In genomic region chr5:179530069-179530998, GRCh38 we compare ENCODE assay signal across 8 cellular contexts. TPM values are rescaled to one million over a fixed set of nuclear protein-coding genes. Genes with fewer than 3 reads are reported as not detected.
DNase-seq lines count a peak whose midpoint lies in the region; ATAC-seq, FAIRE-seq and TF ChIP-seq lines count a peak whose summit lies in the region.

No MANE protein-coding gene starts in this region.

- TF ChIP-seq POLR2A in GM12891 (IDR thresholded peaks at IDR 0.05; ENCODE audit: low read depth, low read length): no peak
- no peak for TF ChIP-seq POLR2A in HepG2 (IDR thresholded peaks at IDR 0.05; ENCODE audit: insufficient read depth in 1 of 2, low read depth in 2 of 2, low read length in 2 of 2)

- H3K9me3 ChIP-seq in HepG2 (ENCODE audit: low read length): no peaks in the 10 kb centered on the region

- H3K4me3 Mint-ChIP-seq in WTC11: peak overlapping the region; percentile 54
- H3K4me3 Mint-ChIP-seq in central memory CD8-positive, alpha-beta T cell: peak overlapping the region; percentile 54

- DNase-seq in GM12891 (ENCODE audit: insufficient read length, low spot score): peak; percentile 72
- peak; percentile 78 for DNase-seq in WTC11 (ENCODE audit: low spot score)
- peak; percentile 40 to 41 for DNase-seq in central memory CD8-positive, alpha-beta T cell (ENCODE audit: low spot score in 2 of 2)
- no peak for DNase-seq in HepG2 (ENCODE audit: low spot score)
- peak; percentile 49 to 51 for DNase-seq in stimulated activated CD4-positive, alpha-beta T cell treated with anti-CD3 and anti-CD28 coated beads, Interleukin-4, amount 100 ng/mL, for 48 hours (ENCODE audit: low read depth in 2 of 2)
- no peak for DNase-seq in SKM-1 treated with dmso at 0.1 percent for 144 hours (lab: John Stamatoyannopoulos, UW; ENCODE audit: unreplicated experiment)
- no peak for DNase-seq in DMS53 treated with DMSO at 0.1 percent for 48 hours (lab: John Stamatoyannopoulos, UW; ENCODE audit: unreplicated experiment)

- 0 out of 2 replicates have a peak, but pooled peaks have one; percentile 31 for TF ChIP-seq RAD21 in HepG2 (CRISPR knock-in tag; IDR thresholded peaks at IDR 0.05)

- no peaks in the 10 kb centered on the region for H3K36me3 Mint-ChIP-seq in WTC11
- no peaks in the 10 kb centered on the region for H3K36me3 Mint-ChIP-seq in central memory CD8-positive, alpha-beta T cell (ENCODE audit: insufficient read depth)

- H2AFZ ChIP-seq in HepG2 (ENCODE audit: low read length): no peak overlapping the region

- H4K20me1 ChIP-seq in HepG2 (ENCODE audit: insufficient read depth, low read length): no peaks in the 10 kb centered on the region

- peaks cover 0 to 7% of the 10 kb centered on the region in 2 experiments; a peak in 1 of 5 replicates for H3K27me3 ChIP-seq in HepG2 (ENCODE audit: control insufficient read depth in 1 of 2, insufficient read depth in 2 of 2, low read length in 2 of 2)

- ATAC-seq in HG02870 (IDR thresholded peaks at IDR 0.05; ENCODE audit: unreplicated experiment) (peak; percentile 51), WTC11 (peak; percentile 89), HepG2 (peak; percentile 95)
- peak; percentile 82 for ATAC-seq in central memory CD8-positive, alpha-beta T cell (replicated peaks; ENCODE audit: extremely low read depth, poor library complexity, severe bottlenecking)

- peak overlapping the region in 1 of 3 experiments; percentile 33; a peak in 1 of 6 replicates for H3K4me3 ChIP-seq in HepG2 (replicated peaks in 1 of 3; ENCODE audit: insufficient read depth in 1 of 3, low read depth in 2 of 3, low read length in 3 of 3)

- H3K4me2 ChIP-seq in HepG2 (ENCODE audit: low read depth, low read length): peak overlapping the region; percentile 43

- no peaks in the 10 kb centered on the region for H3K36me3 ChIP-seq in HepG2 (replicated peaks in 1 of 2; ENCODE audit: control insufficient read depth in 1 of 2, insufficient read depth in 2 of 2, low read length in 2 of 2)

- peaks cover 14% of the 10 kb centered on the region for H3K4me1 ChIP-seq in HepG2 (ENCODE audit: insufficient read depth, low read length)

- no peak overlapping the region for H3K27ac Mint-ChIP-seq in WTC11
- H3K27ac Mint-ChIP-seq in central memory CD8-positive, alpha-beta T cell (ENCODE audit: low read depth): no peak overlapping the region

- no peak overlapping the region for H3K9ac ChIP-seq in HepG2 (ENCODE audit: insufficient read depth, low read depth, low read length)

- peaks cover 7% of the 10 kb centered on the region; the same call in 1 of the 2 replicates for H3K27me3 Mint-ChIP-seq in WTC11 (ENCODE audit: low read depth)
- H3K27me3 Mint-ChIP-seq in central memory CD8-positive, alpha-beta T cell: no peaks in the 10 kb centered on the region

- TF ChIP-seq EP300 in HepG2 (IDR thresholded peaks at IDR 0.05; ENCODE audit: low read depth in 2 of 2, low read length in 2 of 2) (no peak), HepG2 (CRISPR knock-in tag; IDR thresholded peaks at IDR 0.05; ENCODE audit: borderline replicate concordance) (no peak)

- peak; percentile 89 for FAIRE-seq in GM12891 (lab: Jason Lieb, UNC)
- FAIRE-seq in HepG2 (lab: Jason Lieb, UNC): no peak

- no peaks in the 10 kb centered on the region for H3K4me1 Mint-ChIP-seq in WTC11
- no peaks in the 10 kb centered on the region for H3K4me1 Mint-ChIP-seq in central memory CD8-positive, alpha-beta T cell

- intact Hi-C loops in HepG2 (cut with micrococcal nuclease; ENCODE audit: unreplicated experiment): no loop called here

- no peaks in the 10 kb centered on the region for H3K79me2 ChIP-seq in HepG2 (ENCODE audit: insufficient read depth, low read length)

- no peak for TF ChIP-seq CTCF in WTC11 (IDR thresholded peaks at IDR 0.05)
- peak; percentile 70 for TF ChIP-seq CTCF in HepG2 (CRISPR knock-in tag; IDR thresholded peaks at IDR 0.05)

- in situ Hi-C loops in HepG2 (cut with HindIII; ENCODE audit: extremely low pct_ligation_motif_present, low pct_unique_long_range_greater_than_20kb): no loop called here

- BruUV-seq in HepG2 (replicated peaks; lab: Mats Ljungman, UMichigan): no TSS peak

- CTCF ChIA-PET in WTC11 (lab: Charles Lee) (interaction anchor here (0.5 to 1.2 kb wide), 5 partner anchors 10 to 233 kb away, joined by 3 to 4 read pairs (median 3); partner anchors contain the start of gene RUFY1), HepG2 (lab: Yijun Ruan, JAX; ENCODE audit: low intra/inter-chr PET ratio, low total read pairs) (no interaction called here)

- 59% methylated on average over 42 of the region's 65 CpGs for WGBS in HepG2 (ENCODE audit: low lambda C conversion rate)

- POLR2A ChIA-PET in WTC11 (lab: Charles Lee): no interaction called here
- POLR2A ChIA-PET in HepG2 (lab: Yijun Ruan, JAX): no interaction called here

- no peaks in the 10 kb centered on the region for H3K9me3 Mint-ChIP-seq in WTC11
- no peaks in the 10 kb centered on the region for H3K9me3 Mint-ChIP-seq in central memory CD8-positive, alpha-beta T cell

- H3K27ac ChIP-seq in HepG2 (ENCODE audit: extremely low read length, insufficient read depth, low read length): no peak overlapping the region

TF ChIP-seq in GM12891, 5 proteins besides CTCF, POLR2A, EP300 and RAD21:
- peak; percentile 18; the same call in 1 of the 2 replicates for TF ChIP-seq POLR2AphosphoS5 (IDR thresholded peaks at IDR 0.05; ENCODE audit: low read depth, low read length)
- no peak for TF ChIP-seq SPI1 (IDR thresholded peaks at IDR 0.05; ENCODE audit: low read depth, low read length)
- peak; percentile 7 for TF ChIP-seq PAX5 (IDR thresholded peaks at IDR 0.05; ENCODE audit: insufficient read depth, low read length, severe bottlenecking)
- 0 out of 2 replicates have a peak, but pooled peaks have one; percentile 12 for TF ChIP-seq POU2F2 (IDR thresholded peaks at IDR 0.05; ENCODE audit: low read depth, low read length)

TF ChIP-seq in WTC11, 78 proteins besides CTCF, POLR2A, EP300 and RAD21 (continues in another document):
- 0 out of 2 replicates have a peak, but pooled peaks have one; percentile 71 for TF ChIP-seq ZNF138 (CRISPR knock-in tag; conservative IDR thresholded peaks at IDR 0.05)

TF ChIP-seq in HepG2, 621 proteins besides CTCF, POLR2A, EP300 and RAD21 (continues in another document):
- no peak for TF ChIP-seq GATA4 (IDR thresholded peaks at IDR 0.05; ENCODE audit: borderline replicate concordance, low read depth)
- no peak for TF ChIP-seq KLF12 (CRISPR knock-in tag; IDR thresholded peaks at IDR 0.05; ENCODE audit: borderline replicate concordance)
- TF ChIP-seq JUND (CRISPR knock-in tag; IDR thresholded peaks at IDR 0.05): no peak

RNA-seq across cellular contexts. Expression of gene RUFY1, which starts 20.0 kb away (rescaled TPM):
- 16.9 TPM for polyA plus RNA-seq in GM12891 (2012; ENCODE audit: low read depth, missing spikeins)
- 32.3 to 34.0 TPM (median 32.7 TPM) in 3 replicates for total RNA-seq in WTC11 (2021)
- 28.6 and 31.9 TPM in 2 replicates for total RNA-seq in HepG2 (2016; rRNA removed; fragmentation: Illumina TruSeq; extraction: Trizol)
- total RNA-seq in HepG2 (2016; cell fraction: cytosol; rRNA removed; fragmentation: Illumina TruSeq; extraction: Trizol; ENCODE audit: low read depth): 12.6 and 13.4 TPM in 2 replicates
- total RNA-seq in HepG2 (2016; cell fraction: insoluble cytoplasmic fraction; rRNA removed; fragmentation: Illumina TruSeq; extraction: Trizol): 28.3 and 34.5 TPM in 2 replicates
- total RNA-seq in HepG2 (2016; cell fraction: membrane; rRNA removed; fragmentation: Illumina TruSeq; extraction: Trizol): 10.7 and 10.9 TPM in 2 replicates
- total RNA-seq in HepG2 (2016; cell fraction: nucleus; rRNA removed; fragmentation: Illumina TruSeq; extraction: Trizol): 22.7 and 23.6 TPM in 2 replicates
- 19.9 and 20.8 TPM in 2 replicates for polyA plus RNA-seq in HepG2 (2011; rRNA removed)
- 12.9 and 13.5 TPM in 2 replicates for polyA plus RNA-seq in HepG2 (2011; cell fraction: cytosol; rRNA removed)
- 35.0 and 35.3 TPM in 2 replicates for polyA plus RNA-seq in HepG2 (2011; cell fraction: nucleus; rRNA removed)
- polyA plus RNA-seq in HepG2 (2012): 20.2 and 23.0 TPM in 2 replicates
- 3.2 and 4.7 TPM in 2 replicates for polyA plus RNA-seq in HepG2 (2016; cell fraction: cytosol; fragmentation: Illumina TruSeq; extraction: Trizol; ENCODE audit: low read depth)
- 29.3 and 30.1 TPM in 2 replicates for polyA plus RNA-seq in HepG2 (2016; cell fraction: insoluble cytoplasmic fraction; fragmentation: Illumina TruSeq; extraction: Trizol; ENCODE audit: low read depth)
- polyA plus RNA-seq in HepG2 (2016; cell fraction: membrane; fragmentation: Illumina TruSeq; extraction: Trizol; ENCODE audit: low read depth): 5.8 and 6.8 TPM in 2 replicates
- polyA plus RNA-seq in HepG2 (2016; cell fraction: nucleus; fragmentation: Illumina TruSeq; extraction: Trizol; ENCODE audit: insufficient read depth, low read depth): 41.0 and 41.7 TPM in 2 replicates
- polyA minus RNA-seq in HepG2 (2011; rRNA and poly(A)+ RNA removed; ENCODE audit: low replicate concordance): 25.8 and 35.3 TPM in 2 replicates
- polyA minus RNA-seq in HepG2 (2011; cell fraction: cytosol; rRNA and poly(A)+ RNA removed): 10.6 and 11.2 TPM in 2 replicates
- 20.7 and 28.1 TPM in 2 replicates for polyA minus RNA-seq in HepG2 (2011; cell fraction: nucleus; rRNA and poly(A)+ RNA removed)

Comparison
In these comparisons a context has a peak if more than half of its experiments do, and no peak if none do; other contexts are left out.
1. DNase-seq: peak in GM12891 (single experiment), WTC11 (single experiment), central memory CD8-positive, alpha-beta T cell (2 of 2) and stimulated activated CD4-positive, alpha-beta T cell treated with anti-CD3 and anti-CD28 coated beads, Interleukin-4, amount 100 ng/mL, for 48 hours (2 of 2); none in HepG2 (single experiment), SKM-1 treated with dmso at 0.1 percent for 144 hours (single experiment) and DMS53 treated with DMSO at 0.1 percent for 48 hours (single experiment).
2. Peak in every context shown above with its lines, with median percentiles within 50 percentile points of each other: ATAC-seq.